In genomic region chr14:58002618-58003017, GRCh38 we compare ENCODE assay signal across 26 cellular contexts.
"Had no signal": no experiment of that assay in that cellular context is flagged by ENCODE, and none has a peak within 500 bp of the region (broad histone marks: within the 10 kb centered on the region; RNA-seq: fewer than 3 reads in every experiment).

No MANE protein-coding gene starts in this region.

- H3K4me3 ChIP-seq: MG63, PC-9, Peyer's patch, SJCRH30 had no signal

- H3K9me3 ChIP-seq: MG63, Peyer's patch, SJCRH30 had no signal

- ATAC-seq: Right ventricle myocardium inferior, SK-N-SH treated with all-trans-retinoic acid at 6 μM for 48 hours had no signal

- H3K4me1 ChIP-seq: Peyer's patch, SJCRH30 had no signal

- H3K27me3 ChIP-seq: MG63, Peyer's patch, SJCRH30 had no signal

- DNase-seq: IMR-90, Karpas-422, KG1, MG63, NCI-H1092, NCI-H1105 treated with DMSO at 0.1 percent for 48 hours, NCI-H1417 treated with DMSO at 0.1 percent for 48 hours, NCI-H146, NCI-H1694 treated with DMSO at 0.1 percent for 48 hours, NCI-H1930, NCI-H2081, NCI-H2107, NCI-H226, NCI-H446, NCI-H510A, NCI-H524 treated with DMSO at 0.1 percent for 48 hours, NCI-H69, NCI-H774, OCI-M1, PC-9, Peyer's patch, SHP77 treated with DMSO at 0.1 percent for 48 hours, SJCRH30 had no signal

- H3K36me3 ChIP-seq: MG63, Peyer's patch, SJCRH30 had no signal

- H3K27ac ChIP-seq: HL-60, PC-9, Peyer's patch, SJCRH30 had no signal
